Comparison of ENCODE assay signal across 38 cellular contexts in the genomic region with DNA sequence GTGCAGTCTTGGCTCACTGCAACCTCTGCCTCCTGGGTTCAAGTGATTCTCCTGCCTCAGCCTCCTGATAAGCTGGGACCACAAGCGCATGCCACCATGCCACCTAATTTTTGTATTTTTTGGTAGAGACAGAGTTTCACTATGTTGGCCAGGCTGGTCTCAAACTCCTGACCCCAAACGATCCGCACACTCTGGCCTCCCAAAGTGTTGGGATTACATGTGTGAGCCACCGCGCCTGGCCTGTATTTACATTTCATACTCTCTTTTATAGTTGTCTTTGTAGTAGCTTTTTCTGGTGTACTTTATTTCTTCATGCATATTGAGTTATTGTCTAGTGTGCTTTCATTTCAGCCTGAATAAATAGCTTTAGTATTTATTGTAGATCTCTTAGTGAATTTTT. TPM values are rescaled to one million over a fixed set of nuclear protein-coding genes. Genes with fewer than 3 reads are reported as not detected.
"Had no signal": no experiment of that assay in that cellular context is flagged by ENCODE, and none has a peak within 500 bp of the region (broad histone marks: within the 10 kb centered on the region; RNA-seq: fewer than 3 reads in every experiment).

No MANE protein-coding gene starts in this region.

- H3K4me3 ChIP-seq: adrenal gland, body of pancreas, breast epithelium had no signal

- H3K27ac Mint-ChIP-seq: activated B cell treated with CpG ODN at 0.5 μM for 24 hours; activated CD4-positive, alpha-beta memory T cell treated with anti-CD3 and anti-CD28 coated beads for 36 hours; activated CD4-positive, alpha-beta T cell treated with anti-CD3 and anti-CD28 coated beads, Interleukin-2, amount 10 ng/mL, durations not matched to agents 24 days and 14 days; activated CD8-positive, alpha-beta T cell treated with anti-CD3 and anti-CD28 coated beads for 36 hours; activated naive CD4-positive, alpha-beta T cell treated with anti-CD3 and anti-CD28 coated beads for 36 hours; activated naive CD4-positive, alpha-beta T cell treated with anti-CD3 and anti-CD28 coated beads, Interleukin-2, amount 50 U/mL, for 72 hours; activated naive CD8-positive, alpha-beta T cell treated with anti-CD3 and anti-CD28 coated beads for 36 hours; activated T-cell treated with anti-CD3 and anti-CD28 coated beads, Interleukin-2, amount 50 U/mL, for 72 hours; activated T-helper 1 cell treated with anti-CD3 and anti-CD28 coated beads, Interleukin-12 subunit alpha, Interleukin-12 subunit beta, Interleukin-2, Interleukin-4 antibody, amounts not matched to agents 30 ng/mL and 10 ng/mL and 1 ng/mL, durations not matched to agents 14 hours and 24 hours and 36 hours; activated T-helper 17 cell treated with anti-CD3 and anti-CD28 coated beads, Interleukin-2, amount 50 U/mL, for 72 hours; T-helper 1 cell treated with Interleukin-12 subunit alpha and Interleukin-12 subunit beta and Interleukin-4 antibody, amounts not matched to agents 30 μg/mL and 1 μg/mL, for 36 hours; T-helper 2 cell treated with Interferon-gamma antibody and Interleukin-4, amounts not matched to agents 5 μg/mL and 100 μg/mL, for 36 hours had no signal

- H3K36me3 Mint-ChIP-seq: activated CD4-positive, alpha-beta memory T cell treated with anti-CD3 and anti-CD28 coated beads for 36 hours; activated naive CD4-positive, alpha-beta T cell treated with anti-CD3 and anti-CD28 coated beads, Interleukin-2, amount 50 U/mL, for 72 hours; activated naive CD8-positive, alpha-beta T cell treated with anti-CD3 and anti-CD28 coated beads for 36 hours had no signal

- H3K27ac ChIP-seq: adrenal gland, body of pancreas, brain microvascular endothelial cell, breast epithelium, VCaP had no signal

- FAIRE-seq: astrocyte, TTC549 had no signal

- ATAC-seq: activated CD8-positive, alpha-beta T cell treated with anti-CD3 and anti-CD28 coated beads for 36 hours; activated naive CD4-positive, alpha-beta T cell treated with anti-CD3 and anti-CD28 coated beads, Interleukin-2, amount 50 U/mL, for 72 hours; activated T-cell treated with anti-CD3 and anti-CD28 coated beads, Interleukin-2, amount 50 U/mL, for 4 hours; activated T-cell treated with anti-CD3 and anti-CD28 coated beads, Interleukin-2, amount 50 U/mL, for 72 hours; activated T-helper 17 cell treated with anti-CD3 and anti-CD28 coated beads, Interleukin-2, amount 50 U/mL, for 72 hours; body of pancreas had no signal

- DNase-seq: activated B cell treated with CpG ODN at 0.5 μM for 24 hours; activated CD4-positive, alpha-beta memory T cell treated with anti-CD3 and anti-CD28 coated beads for 36 hours; activated CD4-positive, alpha-beta T cell treated with anti-CD3 and anti-CD28 coated beads for 4 hours; activated CD4-positive, alpha-beta T cell treated with anti-CD3 and anti-CD28 coated beads, Interleukin-2, amount 10 ng/mL, durations not matched to agents 24 days and 14 days; activated CD4-positive, alpha-beta T cell treated with anti-CD3 and anti-CD28 coated beads, Interleukin-2, amount 50 U/mL, for 1 hour; activated CD4-positive, alpha-beta T cell treated with anti-CD3 and anti-CD28 coated beads, Interleukin-2, amount 50 U/mL, for 4 hours; activated CD4-positive, CD25-positive, alpha-beta regulatory T cell treated with anti-CD3 and anti-CD28 coated beads, Interleukin-2, amount 50 U/mL, for 72 hours; activated CD8-positive, alpha-beta memory T cell treated with anti-CD3 and anti-CD28 coated beads, Interleukin-2, amount 50 U/mL, for 4 hours; activated CD8-positive, alpha-beta T cell treated with anti-CD3 and anti-CD28 coated beads for 36 hours; activated gamma-delta T cell treated with Interleukin-2 at 50 U/mL for 16 hours; activated naive CD4-positive, alpha-beta T cell; activated naive CD4-positive, alpha-beta T cell treated with anti-CD3 and anti-CD28 coated beads for 36 hours; activated naive CD4-positive, alpha-beta T cell treated with anti-CD3 and anti-CD28 coated beads, Interleukin-2, amount 50 U/mL, for 16 hours; activated naive CD8-positive, alpha-beta T cell treated with anti-CD3 and anti-CD28 coated beads for 36 hours; activated T-cell treated with anti-CD3 and anti-CD28 coated beads for 4 hours; activated T-cell treated with anti-CD3 and anti-CD28 coated beads, Interleukin-2, amount 50 U/mL, for 1 hour; activated T-cell treated with anti-CD3 and anti-CD28 coated beads, Interleukin-2, amount 50 U/mL, for 4 hours; activated T-cell treated with anti-CD3 and anti-CD28 coated beads, Interleukin-2, amount 50 U/mL, for 72 hours; adrenal gland; amniotic stem cell; body of pancreas; brain microvascular endothelial cell; caudate nucleus; cerebellar nuclear complex; SW 1271; T-helper 1 cell; T-helper 2 cell; T-helper 9 cell had no signal

- H3K4me1 Mint-ChIP-seq: activated B cell treated with CpG ODN at 0.5 μM for 24 hours; activated CD4-positive, alpha-beta T cell treated with anti-CD3 and anti-CD28 coated beads, Interleukin-2, amount 10 ng/mL, durations not matched to agents 24 days and 14 days; activated naive CD8-positive, alpha-beta T cell treated with anti-CD3 and anti-CD28 coated beads for 36 hours; activated T-helper 17 cell treated with anti-CD3 and anti-CD28 coated beads, Interleukin-2, amount 50 U/mL, for 72 hours; central memory CD8-positive, alpha-beta T cell had no signal

- H3K9me3 ChIP-seq: adrenal gland, body of pancreas, breast epithelium had no signal

- H3K4me1 ChIP-seq: adrenal gland, body of pancreas, breast epithelium had no signal

- H3K36me3 ChIP-seq: adrenal gland, brain microvascular endothelial cell, breast epithelium had no signal

- H3K27me3 Mint-ChIP-seq: activated B cell treated with CpG ODN at 0.5 μM for 24 hours; activated CD8-positive, alpha-beta T cell treated with anti-CD3 and anti-CD28 coated beads for 36 hours; central memory CD8-positive, alpha-beta T cell had no signal

- H3K27me3 ChIP-seq: adrenal gland, body of pancreas, brain microvascular endothelial cell, breast epithelium had no signal

- H3K4me3 Mint-ChIP-seq: activated B cell treated with CpG ODN at 0.5 μM for 24 hours; activated CD4-positive, alpha-beta memory T cell treated with anti-CD3 and anti-CD28 coated beads for 36 hours; activated CD4-positive, alpha-beta T cell treated with anti-CD3 and anti-CD28 coated beads, Interleukin-2, amount 10 ng/mL, durations not matched to agents 24 days and 14 days; activated CD8-positive, alpha-beta T cell treated with anti-CD3 and anti-CD28 coated beads for 36 hours; activated naive CD4-positive, alpha-beta T cell treated with anti-CD3 and anti-CD28 coated beads for 36 hours; activated naive CD8-positive, alpha-beta T cell treated with anti-CD3 and anti-CD28 coated beads for 36 hours; activated T-cell treated with anti-CD3 and anti-CD28 coated beads, Interleukin-2, amount 50 U/mL, for 4 hours; activated T-cell treated with anti-CD3 and anti-CD28 coated beads, Interleukin-2, amount 50 U/mL, for 72 hours; activated T-helper 1 cell treated with anti-CD3 and anti-CD28 coated beads, Interleukin-12 subunit alpha, Interleukin-12 subunit beta, Interleukin-2, Interleukin-4 antibody, amounts not matched to agents 30 ng/mL and 10 ng/mL and 1 ng/mL, durations not matched to agents 14 hours and 24 hours and 36 hours; activated T-helper 17 cell treated with anti-CD3 and anti-CD28 coated beads, Interleukin-2, amount 50 U/mL, for 72 hours; central memory CD8-positive, alpha-beta T cell; T-helper 1 cell treated with Interleukin-12 subunit alpha and Interleukin-12 subunit beta and Interleukin-4 antibody, amounts not matched to agents 30 μg/mL and 1 μg/mL, for 36 hours; T-helper 2 cell treated with Interferon-gamma antibody and Interleukin-4, amounts not matched to agents 5 μg/mL and 100 μg/mL, for 36 hours had no signal

- H3K9me3 Mint-ChIP-seq: activated B cell treated with CpG ODN at 0.5 μM for 24 hours; activated CD4-positive, alpha-beta memory T cell treated with anti-CD3 and anti-CD28 coated beads for 36 hours; activated CD4-positive, alpha-beta T cell treated with anti-CD3 and anti-CD28 coated beads, Interleukin-2, amount 10 ng/mL, durations not matched to agents 24 days and 14 days; activated CD8-positive, alpha-beta T cell treated with anti-CD3 and anti-CD28 coated beads for 36 hours; activated naive CD4-positive, alpha-beta T cell treated with anti-CD3 and anti-CD28 coated beads for 36 hours; activated naive CD4-positive, alpha-beta T cell treated with anti-CD3 and anti-CD28 coated beads, Interleukin-2, amount 50 U/mL, for 72 hours; activated naive CD8-positive, alpha-beta T cell treated with anti-CD3 and anti-CD28 coated beads for 36 hours; activated T-cell treated with anti-CD3 and anti-CD28 coated beads, Interleukin-2, amount 50 U/mL, for 4 hours; activated T-cell treated with anti-CD3 and anti-CD28 coated beads, Interleukin-2, amount 50 U/mL, for 72 hours; activated T-helper 1 cell treated with anti-CD3 and anti-CD28 coated beads, Interleukin-12 subunit alpha, Interleukin-12 subunit beta, Interleukin-2, Interleukin-4 antibody, amounts not matched to agents 30 ng/mL and 10 ng/mL and 1 ng/mL, durations not matched to agents 14 hours and 24 hours and 36 hours; activated T-helper 17 cell treated with anti-CD3 and anti-CD28 coated beads, Interleukin-2, amount 50 U/mL, for 72 hours; central memory CD8-positive, alpha-beta T cell; T-helper 1 cell treated with Interleukin-12 subunit alpha and Interleukin-12 subunit beta and Interleukin-4 antibody, amounts not matched to agents 30 μg/mL and 1 μg/mL, for 36 hours; T-helper 2 cell treated with Interferon-gamma antibody and Interleukin-4, amounts not matched to agents 5 μg/mL and 100 μg/mL, for 36 hours had no signal

RNA-seq across cellular contexts. Expression of a gene that starts 10.1 kb away (rescaled TPM):
- total RNA-seq: activated B cell treated with CpG ODN at 0.5 μM for 24 hours had no signal
